In genomic region chr7:153530441-153530840, GRCh38 we compare ENCODE assay signal across 29 cellular contexts.
"Had no signal": no experiment of that assay in that cellular context is flagged by ENCODE, and none has a peak within 500 bp of the region (broad histone marks: within the 10 kb centered on the region; RNA-seq: fewer than 3 reads in every experiment).

No MANE protein-coding gene starts in this region.

- H3K27ac ChIP-seq: brain microvascular endothelial cell, coronary artery, foreskin keratinocyte, gastrocnemius medialis, heart left ventricle had no signal

- H3K4me1 Mint-ChIP-seq: activated CD4-positive, alpha-beta T cell treated with anti-CD3 and anti-CD28 coated beads for 36 hours; activated CD4-positive, alpha-beta T cell treated with anti-CD3 and anti-CD28 coated beads, Interleukin-2, amount 10 ng/mL, durations not matched to agents 24 days and 14 days; activated CD8-positive, alpha-beta memory T cell treated with anti-CD3 and anti-CD28 coated beads, Interleukin-2, amount 10 ng/mL, durations not matched to agents 7 days and 5 days; central memory CD8-positive, alpha-beta T cell; endodermal cell had no signal

- H3K4me1 ChIP-seq: foreskin keratinocyte, gastrocnemius medialis, heart left ventricle had no signal

- H3K4me3 ChIP-seq: coronary artery, dorsolateral prefrontal cortex, gastrocnemius medialis, heart left ventricle had no signal

- H3K9me3 ChIP-seq: gastrocnemius medialis had no signal

- H3K36me3 ChIP-seq: brain microvascular endothelial cell, gastrocnemius medialis, heart left ventricle had no signal

- H3K27ac Mint-ChIP-seq: activated CD4-positive, alpha-beta memory T cell treated with anti-CD3 and anti-CD28 coated beads for 36 hours; activated CD4-positive, alpha-beta T cell treated with anti-CD3 and anti-CD28 coated beads for 36 hours; activated CD8-positive, alpha-beta memory T cell treated with anti-CD3 and anti-CD28 coated beads, Interleukin-2, amount 10 ng/mL, durations not matched to agents 7 days and 5 days; activated CD8-positive, alpha-beta T cell treated with anti-CD3 and anti-CD28 coated beads, Interleukin-2, amount 10 ng/mL, durations not matched to agents 7 days and 5 days; activated naive CD8-positive, alpha-beta T cell; activated T-cell treated with anti-CD3 and anti-CD28 coated beads, Interleukin-2, amount 50 U/mL, for 72 hours; dendritic cell treated with granulocyte-macrophage colony-stimulating factor and Interleukin-4, amounts not matched to agents 40 ng/mL and 50 ng/mL, for 4 days; endodermal cell had no signal

- H3K36me3 Mint-ChIP-seq: activated CD4-positive, alpha-beta memory T cell treated with anti-CD3 and anti-CD28 coated beads for 36 hours; activated CD8-positive, alpha-beta memory T cell treated with anti-CD3 and anti-CD28 coated beads, Interleukin-2, amount 10 ng/mL, durations not matched to agents 7 days and 5 days; activated naive CD8-positive, alpha-beta T cell had no signal

- H3K27me3 Mint-ChIP-seq: activated CD4-positive, alpha-beta memory T cell treated with anti-CD3 and anti-CD28 coated beads for 36 hours; activated CD4-positive, alpha-beta T cell treated with anti-CD3 and anti-CD28 coated beads, Interleukin-2, amount 10 ng/mL, durations not matched to agents 24 days and 14 days; activated CD8-positive, alpha-beta memory T cell treated with anti-CD3 and anti-CD28 coated beads, Interleukin-2, amount 10 ng/mL, durations not matched to agents 7 days and 5 days; central memory CD8-positive, alpha-beta T cell; dendritic cell treated with granulocyte-macrophage colony-stimulating factor and Interleukin-4, amounts not matched to agents 40 ng/mL and 50 ng/mL, for 4 days had no signal

- DNase-seq: activated CD4-positive, alpha-beta memory T cell treated with anti-CD3 and anti-CD28 coated beads for 36 hours; activated CD4-positive, alpha-beta T cell treated with anti-CD3 and anti-CD28 coated beads for 36 hours; activated CD4-positive, alpha-beta T cell treated with anti-CD3 and anti-CD28 coated beads, Interleukin-2, amount 10 ng/mL, durations not matched to agents 24 days and 14 days; activated CD4-positive, CD25-positive, alpha-beta regulatory T cell; activated CD4-positive, CD25-positive, alpha-beta regulatory T cell treated with anti-CD3 and anti-CD28 coated beads, Interleukin-2, amount 50 U/mL, for 72 hours; activated CD8-positive, alpha-beta memory T cell treated with anti-CD3 and anti-CD28 coated beads, Interleukin-2, amount 10 ng/mL, durations not matched to agents 7 days and 5 days; activated CD8-positive, alpha-beta memory T cell treated with anti-CD3 and anti-CD28 coated beads, Interleukin-2, amount 50 U/mL, for 4 hours; activated CD8-positive, alpha-beta T cell treated with anti-CD3 and anti-CD28 coated beads, Interleukin-2, amount 10 ng/mL, durations not matched to agents 7 days and 5 days; activated effector memory CD4-positive, alpha-beta T cell treated with Interleukin-2 at 50 U/mL for 16 hours; activated gamma-delta T cell treated with Interleukin-2 at 50 U/mL for 16 hours; activated naive CD4-positive, alpha-beta T cell treated with anti-CD3 and anti-CD28 coated beads, Interleukin-2, amount 50 U/mL, for 16 hours; activated naive CD4-positive, alpha-beta T cell treated with Interleukin-2 at 50 U/mL for 16 hours; activated T-cell treated with anti-CD3 and anti-CD28 coated beads, Interleukin-2, amount 50 U/mL, for 1 hour; activated T-cell treated with anti-CD3 and anti-CD28 coated beads, Interleukin-2, amount 50 U/mL, for 72 hours; amniotic stem cell; anterior cingulate cortex; brain microvascular endothelial cell; effector memory CD4-positive, alpha-beta T cell; endodermal cell; foreskin keratinocyte; gastrocnemius medialis; glutamatergic neuron; heart left ventricle; T-helper 2 cell had no signal

- H3K27me3 ChIP-seq: brain microvascular endothelial cell, foreskin keratinocyte, gastrocnemius medialis, heart left ventricle had no signal

- H3K4me3 Mint-ChIP-seq: activated CD4-positive, alpha-beta memory T cell treated with anti-CD3 and anti-CD28 coated beads for 36 hours; activated CD4-positive, alpha-beta T cell treated with anti-CD3 and anti-CD28 coated beads for 36 hours; activated CD4-positive, alpha-beta T cell treated with anti-CD3 and anti-CD28 coated beads, Interleukin-2, amount 10 ng/mL, durations not matched to agents 24 days and 14 days; activated CD8-positive, alpha-beta memory T cell treated with anti-CD3 and anti-CD28 coated beads, Interleukin-2, amount 10 ng/mL, durations not matched to agents 7 days and 5 days; activated CD8-positive, alpha-beta T cell treated with anti-CD3 and anti-CD28 coated beads, Interleukin-2, amount 10 ng/mL, durations not matched to agents 7 days and 5 days; activated naive CD8-positive, alpha-beta T cell; activated T-cell treated with anti-CD3 and anti-CD28 coated beads, Interleukin-2, amount 50 U/mL, for 72 hours; central memory CD8-positive, alpha-beta T cell; dendritic cell treated with granulocyte-macrophage colony-stimulating factor and Interleukin-4, amounts not matched to agents 40 ng/mL and 50 ng/mL, for 4 days; endodermal cell had no signal
